8 cellular contexts compared by ENCODE assay signal in the genomic region with DNA sequence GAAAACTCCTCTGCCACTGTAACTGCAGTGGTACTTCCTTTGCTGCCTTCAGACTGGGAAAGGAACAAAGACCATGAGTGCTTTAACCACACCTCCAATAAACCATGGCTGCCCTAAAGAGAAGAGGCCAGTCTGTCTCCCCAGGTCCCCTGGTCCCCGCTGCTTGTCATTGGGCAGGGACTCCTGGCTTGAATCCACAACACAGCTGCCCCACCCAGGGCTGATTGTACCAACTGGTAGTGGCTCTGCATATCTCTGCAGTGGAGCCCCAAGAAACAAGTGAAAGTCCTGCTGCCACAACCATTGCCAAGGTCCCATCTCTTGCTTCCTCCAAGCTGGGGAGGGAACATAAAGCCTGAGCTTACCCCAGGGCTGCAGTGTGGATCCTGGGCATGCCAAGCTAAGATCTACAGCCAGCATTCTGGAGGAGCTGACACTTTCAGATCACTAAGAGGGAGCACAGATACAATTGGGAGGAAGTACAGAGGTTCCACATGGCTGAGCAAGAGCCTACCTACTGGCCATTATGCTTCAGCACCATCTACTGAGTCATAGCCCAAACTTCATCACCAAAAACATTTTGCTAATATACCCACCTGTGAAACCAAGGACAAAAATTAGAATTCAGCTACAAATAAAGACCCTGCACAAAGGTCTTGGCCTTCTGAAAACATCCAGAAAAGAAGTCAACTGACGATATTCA.
A peak's percentile ranks its signal among the peaks of the same experiment; 100 is the strongest.
DNase-seq lines count a peak whose midpoint lies in the region; ATAC-seq, FAIRE-seq and TF ChIP-seq lines count a peak whose summit lies in the region.
"Not testable (repeated sequence)": the region's sequence is repeated elsewhere in the genome, so short reads cannot be mapped to it uniquely, and the experiment has no call there.

No MANE protein-coding gene starts in this region.

- not testable (repeated sequence) for H3K36me3 ChIP-seq in mucosa of rectum (ENCODE audit: control insufficient read depth in 2 of 2, insufficient read depth in 2 of 2, low read length in 2 of 2)

- H3K9ac ChIP-seq in mucosa of rectum (ENCODE audit: low read depth in 1 of 2, low read length in 2 of 2), result peak overlapping the region in 1 of 2 donors; percentile 48

- peak overlapping the region; percentile 71 to 74 for H3K27ac ChIP-seq in mucosa of rectum (ENCODE audit: low read depth in 2 of 2, low read length in 2 of 2)

- peak; percentile 46 for FAIRE-seq in RCC 7860 (lab: Jason Lieb, UNC)

- ATAC-seq in GM18867 (IDR thresholded peaks at IDR 0.05; ENCODE audit: unreplicated experiment) (peak; percentile 81), GM19467 (IDR thresholded peaks at IDR 0.05; ENCODE audit: unreplicated experiment) (peak; percentile 66), HG02610 (IDR thresholded peaks at IDR 0.05; ENCODE audit: unreplicated experiment) (peak; percentile 80), HG03064 (IDR thresholded peaks at IDR 0.05; ENCODE audit: low read depth, unreplicated experiment) (peak; percentile 81), HG03457 (IDR thresholded peaks at IDR 0.05; ENCODE audit: unreplicated experiment) (peak; percentile 63)

- not testable (repeated sequence) for H3K9me3 ChIP-seq in mucosa of rectum (ENCODE audit: control insufficient read depth in 2 of 2, low read length in 2 of 2)

- peak; percentile 9 for TF ChIP-seq CTCF in GM12865 (IDR thresholded peaks at IDR 0.05; ENCODE audit: insufficient read depth, low read depth, low read length, missing control alignments)

- H3K4me3 ChIP-seq in GM12865 (ENCODE audit: low read depth, low read length); mucosa of rectum (ENCODE audit: low read length in 2 of 2): not testable (repeated sequence)

- DNase-seq in GM12865 (ENCODE audit: low read depth) (peak; percentile 66), RCC 7860 (ENCODE audit: low spot score) (peak; percentile 53)

- H3K4me1 ChIP-seq in mucosa of rectum (ENCODE audit: control insufficient read depth in 2 of 2, insufficient read depth in 2 of 2, low read length in 2 of 2), result peaks cover 5 to 17% of the 10 kb centered on the region in 2 donors

- not testable (repeated sequence) for H3K27me3 ChIP-seq in mucosa of rectum (ENCODE audit: control insufficient read depth in 2 of 2, insufficient read depth in 2 of 2, low read length in 2 of 2)
